In genomic region chr16:57801856-57802634, GRCh38 we compare ENCODE assay signal across 8 cellular contexts.
DNase-seq lines count a peak whose midpoint lies in the region; ATAC-seq and TF ChIP-seq lines count a peak whose summit lies in the region.

A gene with protein sequence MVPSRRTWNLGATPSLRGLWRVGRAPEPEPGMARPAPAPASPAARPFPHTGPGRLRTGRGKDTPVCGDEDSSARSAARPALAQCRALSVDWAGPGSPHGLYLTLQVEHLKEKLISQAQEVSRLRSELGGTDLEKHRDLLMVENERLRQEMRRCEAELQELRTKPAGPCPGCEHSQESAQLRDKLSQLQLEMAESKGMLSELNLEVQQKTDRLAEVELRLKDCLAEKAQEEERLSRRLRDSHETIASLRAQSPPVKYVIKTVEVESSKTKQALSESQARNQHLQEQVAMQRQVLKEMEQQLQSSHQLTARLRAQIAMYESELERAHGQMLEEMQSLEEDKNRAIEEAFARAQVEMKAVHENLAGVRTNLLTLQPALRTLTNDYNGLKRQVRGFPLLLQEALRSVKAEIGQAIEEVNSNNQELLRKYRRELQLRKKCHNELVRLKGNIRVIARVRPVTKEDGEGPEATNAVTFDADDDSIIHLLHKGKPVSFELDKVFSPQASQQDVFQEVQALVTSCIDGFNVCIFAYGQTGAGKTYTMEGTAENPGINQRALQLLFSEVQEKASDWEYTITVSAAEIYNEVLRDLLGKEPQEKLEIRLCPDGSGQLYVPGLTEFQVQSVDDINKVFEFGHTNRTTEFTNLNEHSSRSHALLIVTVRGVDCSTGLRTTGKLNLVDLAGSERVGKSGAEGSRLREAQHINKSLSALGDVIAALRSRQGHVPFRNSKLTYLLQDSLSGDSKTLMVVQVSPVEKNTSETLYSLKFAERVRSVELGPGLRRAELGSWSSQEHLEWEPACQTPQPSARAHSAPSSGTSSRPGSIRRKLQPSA (minus strand): TSS chr16:57802491. CDS start chr16:57798243, 4,248 bp downstream.

- H4K20me1 ChIP-seq in OCI-LY1 (ENCODE audit: insufficient read depth, low read length) = no peaks in the 10 kb centered on the region

- H3K27me3 ChIP-seq in OCI-LY1 (ENCODE audit: insufficient read depth, low read length) = no peaks in the 10 kb centered on the region

- no peak within 1 kb of the TSS for H2AFZ ChIP-seq in OCI-LY1 (ENCODE audit: low read length)

- no peak for ATAC-seq in GM21825 (IDR thresholded peaks at IDR 0.05; ENCODE audit: unreplicated experiment)

- no peaks in the 10 kb centered on the region for H3K36me3 ChIP-seq in OCI-LY1 (ENCODE audit: insufficient read depth, low read length)

- peak within 1 kb of the TSS; percentile 42 for H3K4me2 ChIP-seq in OCI-LY1 (ENCODE audit: low read length)

- H3K4me3 ChIP-seq in OCI-LY1 (ENCODE audit: low read depth, low read length, poor library complexity, severe bottlenecking) = peak within 1 kb of the TSS; percentile 7

- H3K9ac ChIP-seq in OCI-LY1 (ENCODE audit: low read length) = no peak within 1 kb of the TSS

- no peaks in the 10 kb centered on the region for H3K79me2 ChIP-seq in OCI-LY1 (ENCODE audit: insufficient read depth, low read length)

- DNase-seq in NCI-H524 (lab: John Stamatoyannopoulos, UW) (peak; percentile 59 to 84), NCI-H524 treated with DMSO at 0.1 percent for 48 hours (lab: John Stamatoyannopoulos, UW) (no peak), epithelial cell of prostate (ENCODE audit: low read depth, low spot score) (no peak), middle frontal gyrus (ENCODE audit: extremely low spot score, low spot score) (peak; percentile 56)
- DNase-seq in activated T-cell treated with anti-CD3 and anti-CD28 coated beads, Interleukin-2, amount 50 U/mL, for 1 hour = peak; percentile 72
- peak; percentile 47 for DNase-seq in stimulated activated CD8-positive, alpha-beta memory T cell treated with anti-CD3 and anti-CD28 coated beads, Interleukin-15, amount 100 ng/mL, for 24 hours (ENCODE audit: low read depth)

- no peak for TF ChIP-seq CTCF in OCI-LY1 (IDR thresholded peaks at IDR 0.05; ENCODE audit: low read length)

- H3K9me2 ChIP-seq in OCI-LY1 (ENCODE audit: low read depth, low read length) = no peaks in the 10 kb centered on the region

- no peaks in the 10 kb centered on the region for H3K9me3 ChIP-seq in OCI-LY1 (ENCODE audit: low read length)

- no peaks in the 10 kb centered on the region for H3F3A ChIP-seq in OCI-LY1 (ENCODE audit: insufficient read depth, low read length)

- no peaks in the 10 kb centered on the region for H3K4me1 ChIP-seq in OCI-LY1 (ENCODE audit: insufficient read depth, low read length, severe bottlenecking)

- H3K27ac ChIP-seq in OCI-LY1 (ENCODE audit: low read depth, low read length, poor library complexity, severe bottlenecking) = no peak within 1 kb of the TSS
- peak within 1 kb of the TSS; percentile 87 for H3K27ac ChIP-seq in epithelial cell of prostate

Comparison
In these comparisons a context has a peak if more than half of its experiments do, and no peak if none do; other contexts are left out.
1. DNase-seq: peak in NCI-H524 (2 of 2), activated T-cell treated with anti-CD3 and anti-CD28 coated beads, Interleukin-2, amount 50 U/mL, for 1 hour (single experiment), middle frontal gyrus (single experiment) and stimulated activated CD8-positive, alpha-beta memory T cell treated with anti-CD3 and anti-CD28 coated beads, Interleukin-15, amount 100 ng/mL, for 24 hours (single experiment); none in NCI-H524 treated with DMSO at 0.1 percent for 48 hours (single experiment) and epithelial cell of prostate (single experiment).